Comparison of ENCODE assay signal across 8 cellular contexts in genomic region chr2:132670961-132671781, GRCh38. TPM values are rescaled to one million over a fixed set of nuclear protein-coding genes. Genes with fewer than 3 reads are reported as not detected.
DNase-seq lines count a peak whose midpoint lies in the region; ATAC-seq and TF ChIP-seq lines count a peak whose summit lies in the region.

No MANE protein-coding gene starts in this region.

- POLR2A ChIA-PET in PC-9 (lab: Charles Lee; ENCODE audit: unreplicated experiment) = interaction anchor here (0.7 kb wide), 1 partner anchor 45 kb away, joined by 4 read pairs; no protein-coding TSS in a partner anchor

- H4K20me1 ChIP-seq in PC-9 (ENCODE audit: insufficient read depth) (no peaks in the 10 kb centered on the region), MM.1S (ENCODE audit: insufficient read depth, low read length) (no peaks in the 10 kb centered on the region)

- H2AFZ ChIP-seq in PC-9 (peak overlapping the region; percentile 77), MM.1S (ENCODE audit: low read length) (no peak overlapping the region)

- H3K4me3 ChIP-seq in PC-9 (peak overlapping the region; percentile 75), foreskin fibroblast (ENCODE audit: low read depth in 1 of 2, low read length in 2 of 2) (peak overlapping the region; percentile 41 to 51), prostate gland (peak overlapping the region; percentile 32 to 40), BE2C (ENCODE audit: low read depth, low read length) (no peak overlapping the region), HAP-1 (no peak overlapping the region), MM.1S (ENCODE audit: low read length) (no peak overlapping the region)

- 20% methylated on average over 30 of the region's 30 CpGs for WGBS in prostate gland

- TF ChIP-seq CTCF in PC-9 (conservative IDR thresholded peaks at IDR 0.05) (no peak), foreskin fibroblast (IDR thresholded peaks at IDR 0.05; ENCODE audit: low read depth, low read length) (no peak), prostate gland (IDR thresholded peaks at IDR 0.05) (no peak), BE2C (IDR thresholded peaks at IDR 0.05; ENCODE audit: low read depth, low read length) (no peak), MM.1S (IDR thresholded peaks at IDR 0.05; ENCODE audit: low read length) (no peak)

- intact Hi-C loops in PC-9 (cut with micrococcal nuclease; ENCODE audit: unreplicated experiment) (loop anchor here (2.0 to 5.0 kb wide), 3 partner anchors 232 to 254 kb away; partner anchors contain the start of gene GPR39), prostate gland (cut with DNase I) (no loop called here)

- CTCF ChIA-PET in PC-9 (lab: Charles Lee) = no interaction called here

- H3K36me3 ChIP-seq in PC-9 (ENCODE audit: low read depth) = no peaks in the 10 kb centered on the region
- no peaks in the 10 kb centered on the region for H3K36me3 ChIP-seq in prostate gland
- H3K36me3 ChIP-seq in BE2C = no peaks in the 10 kb centered on the region
- no peaks in the 10 kb centered on the region for H3K36me3 ChIP-seq in HAP-1 (replicated peaks)
- no peaks in the 10 kb centered on the region for H3K36me3 ChIP-seq in MM.1S (replicated peaks; ENCODE audit: insufficient read depth, low read length)

- H3K79me2 ChIP-seq in PC-9 (ENCODE audit: low read depth) = no peaks in the 10 kb centered on the region
- no peaks in the 10 kb centered on the region for H3K79me2 ChIP-seq in MM.1S (ENCODE audit: low read length)

- H3K4me2 ChIP-seq in PC-9 (peak overlapping the region; percentile 93), MM.1S (ENCODE audit: low read depth, low read length) (no peak overlapping the region)

- H3K27me3 ChIP-seq in PC-9 (ENCODE audit: insufficient read depth, low read depth) (no peaks in the 10 kb centered on the region), prostate gland (replicated peaks; ENCODE audit: insufficient read depth) (no peaks in the 10 kb centered on the region), BE2C (peaks cover 31% of the 10 kb centered on the region), HAP-1 (ENCODE audit: low read depth) (peaks cover 4% of the 10 kb centered on the region), MM.1S (replicated peaks; ENCODE audit: insufficient read depth, low read length) (no peaks in the 10 kb centered on the region)

- 0 out of 2 replicates have a peak overlapping the region, but pooled peaks have one; percentile 6 for H3K27ac ChIP-seq in PC-9
- H3K27ac ChIP-seq in prostate gland = no peak overlapping the region
- H3K27ac ChIP-seq in MM.1S (ENCODE audit: low read length) = no peak overlapping the region

- TF ChIP-seq POLR2A in prostate gland (IDR thresholded peaks at IDR 0.05) = no peak

- BruUV-seq in PC-9 (replicated peaks; lab: Mats Ljungman, UMichigan) = no TSS peak

- peaks cover 12% of the 10 kb centered on the region for H3K4me1 ChIP-seq in PC-9 (replicated peaks; ENCODE audit: insufficient read depth)
- H3K4me1 ChIP-seq in prostate gland (replicated peaks) = no peaks in the 10 kb centered on the region
- H3K4me1 ChIP-seq in BE2C = no peaks in the 10 kb centered on the region
- H3K4me1 ChIP-seq in HAP-1 = no peaks in the 10 kb centered on the region
- H3K4me1 ChIP-seq in MM.1S (ENCODE audit: low read length) = no peaks in the 10 kb centered on the region

- no peaks in the 10 kb centered on the region for H3K9me3 ChIP-seq in PC-9 (ENCODE audit: insufficient read depth, low read depth)
- no peaks in the 10 kb centered on the region for H3K9me3 ChIP-seq in prostate gland
- no peaks in the 10 kb centered on the region for H3K9me3 ChIP-seq in BE2C
- H3K9me3 ChIP-seq in HAP-1 = no peaks in the 10 kb centered on the region
- no peaks in the 10 kb centered on the region for H3K9me3 ChIP-seq in MM.1S (replicated peaks; ENCODE audit: insufficient read depth, low read length)

- H3K9me2 ChIP-seq in PC-9 (ENCODE audit: insufficient read depth) = no peaks in the 10 kb centered on the region
- no peaks in the 10 kb centered on the region for H3K9me2 ChIP-seq in MM.1S (replicated peaks; ENCODE audit: insufficient read depth, low read length)

- no peak overlapping the region for H3K9ac ChIP-seq in MM.1S (ENCODE audit: low read length)

- no peak for ATAC-seq in HG02610 (IDR thresholded peaks at IDR 0.05; ENCODE audit: unreplicated experiment)

- peaks cover 11% of the 10 kb centered on the region; the same call in 1 of the 2 replicates for H3F3A ChIP-seq in PC-9 (ENCODE audit: insufficient read depth, low read depth)
- H3F3A ChIP-seq in MM.1S (ENCODE audit: insufficient read depth, low read length) = no peaks in the 10 kb centered on the region

- DNase-seq in EL = peak; percentile 95
- peak; percentile 33 to 87 for DNase-seq in PC-9
- DNase-seq in foreskin fibroblast = peak; percentile 58 to 59
- no peak for DNase-seq in prostate gland (ENCODE audit: low spot score)
- no peak for DNase-seq in BE2C
- DNase-seq in HAP-1 (ENCODE audit: low spot score in 2 of 2) = no peak
- DNase-seq in MM.1S = no peak

- in situ Hi-C loops in HAP-1 (cut with MboI; ENCODE audit: low sequenced_read_pairs) = no loop called here

RNA-seq across cellular contexts. Expression of gene LYPD1, which starts 1.2 kb away (rescaled TPM):
- total RNA-seq in PC-9 (2021) (5.1 and 10.3 TPM in 2 replicates), prostate gland (under 1 TPM in 1 of 2 donors, not detected in 1; 0.18 TPM)
- polyA plus RNA-seq in BE2C (2012; ENCODE audit: insufficient read depth, insufficient read length, low read depth) = not detected

Comparison
In these comparisons a context has a peak if more than half of its experiments do, and no peak if none do; other contexts are left out.
1. DNase-seq: peak in EL (single experiment), PC-9 (2 of 2) and foreskin fibroblast (2 of 2); none in prostate gland (single experiment), BE2C (single experiment), HAP-1 (0 of 2) and MM.1S (single experiment).
2. H3K4me3 ChIP-seq: peak in PC-9 (single experiment), foreskin fibroblast (2 of 2) and prostate gland (2 of 2); none in BE2C (single experiment), HAP-1 (single experiment) and MM.1S (single experiment).